ENCODE assay signal across 9 cellular contexts in genomic region chr1:154328318-154329151, GRCh38. TPM values are rescaled to one million over a fixed set of nuclear protein-coding genes. Genes with fewer than 3 reads are reported as not detected.
DNase-seq lines count a peak whose midpoint lies in the region; ATAC-seq and TF ChIP-seq lines count a peak whose summit lies in the region.
"Had no signal": no experiment of that assay in that cellular context is flagged by ENCODE, and none has a peak within 500 bp of the region (broad histone marks: within the 10 kb centered on the region; RNA-seq: fewer than 3 reads in every experiment).

No MANE protein-coding gene starts in this region.

- peak overlapping the region; percentile 34 to 46 for H3K4me3 ChIP-seq in Panc1 (ENCODE audit: low read depth in 2 of 2, low read length in 2 of 2)
- H3K4me3 ChIP-seq in fibroblast of the aortic adventitia (ENCODE audit: low read depth, low read length) = peak overlapping the region; percentile 98
- H3K4me3 ChIP-seq in neural cell (ENCODE audit: low read length) = peak overlapping the region; percentile 96
- H3K4me3 ChIP-seq: PC-9 had no signal

- no TSS peak for BruUV-seq in Panc1 (replicated peaks; lab: Mats Ljungman, UMichigan)

- intact Hi-C loops in Panc1 (cut with micrococcal nuclease; ENCODE audit: unreplicated experiment) = no loop called here

- POLR2A ChIA-PET in Panc1 (lab: Charles Lee) = no interaction called here

- peaks cover 16% of the 10 kb centered on the region for H3K4me1 ChIP-seq in Panc1 (ENCODE audit: control insufficient read depth, insufficient read depth, low read length)

- no peaks in the 10 kb centered on the region for H4K20me1 ChIP-seq in neural cell (ENCODE audit: insufficient read depth)

- no peaks in the 10 kb centered on the region for H3K9me2 ChIP-seq in neural cell (ENCODE audit: insufficient read depth, low read length)

- H3K4me2 ChIP-seq in neural cell (ENCODE audit: low read length) = peak overlapping the region; percentile 65
- H3K4me2 ChIP-seq: PC-9 had no signal

- no peak for TF ChIP-seq CTCF in Panc1 (IDR thresholded peaks at IDR 0.05)
- no peak for TF ChIP-seq CTCF in fibroblast of the aortic adventitia (IDR thresholded peaks at IDR 0.05; ENCODE audit: insufficient read depth, low read length)
- no peak for TF ChIP-seq CTCF in neural cell (IDR thresholded peaks at IDR 0.05; ENCODE audit: poor library complexity, severe bottlenecking)

- no peaks in the 10 kb centered on the region for H3K36me3 ChIP-seq in Panc1 (ENCODE audit: control insufficient read depth, insufficient read depth, low read length)
- peaks cover 5% of the 10 kb centered on the region for H3K36me3 ChIP-seq in neural cell (ENCODE audit: insufficient read depth, low read length)

- DNase-seq in D341Med (ENCODE audit: low spot score) (peak; percentile 83), Panc1 (ENCODE audit: low read depth, low spot score) (no peak), fibroblast of the aortic adventitia (ENCODE audit: low read depth) (peak; percentile 51)
- DNase-seq in activated effector memory CD4-positive, alpha-beta T cell treated with anti-CD3 and anti-CD28 coated beads, Interleukin-2, amount 50 U/mL, for 16 hours = peak; percentile 96
- peak; percentile 90 for DNase-seq in stimulated activated naive CD4-positive, alpha-beta T cell treated with Interleukin-2 at 50 U/mL for 16 hours (lab: John Stamatoyannopoulos, UW)

- CTCF ChIA-PET in Panc1 (lab: Charles Lee) = interaction anchor here (0.6 kb wide), 1 partner anchor 656 kb away, joined by 4 read pairs; no protein-coding TSS in a partner anchor

- ATAC-seq in HG02763 (IDR thresholded peaks at IDR 0.05; ENCODE audit: unreplicated experiment) (peak; percentile 39), Panc1 (peak; percentile 44; the same call in 1 of the 2 replicates), HG03097 (IDR thresholded peaks at IDR 0.05; ENCODE audit: low FRiP score, unreplicated experiment) (no peak)

- H3K79me2 ChIP-seq in neural cell (replicated peaks; ENCODE audit: insufficient read depth, low read length) = peaks cover 19% of the 10 kb centered on the region

- in situ Hi-C loops in Panc1 (cut with HindIII; ENCODE audit: low pct_unique_long_range_greater_than_20kb, low sequenced_read_pairs) = no loop called here

- TF ChIP-seq RAD21 in neural cell (conservative IDR thresholded peaks at IDR 0.05) = no peak

- H3K27me3 ChIP-seq in Panc1 (ENCODE audit: control insufficient read depth, insufficient read depth, low read length) = no peaks in the 10 kb centered on the region
- no peaks in the 10 kb centered on the region for H3K27me3 ChIP-seq in neural cell (ENCODE audit: insufficient read depth, low read depth, low read length)

- no peak overlapping the region for H3K27ac ChIP-seq in Panc1 (ENCODE audit: low read length)
- peak overlapping the region; percentile 94 for H3K27ac ChIP-seq in neural cell (ENCODE audit: low read length)
- H3K27ac ChIP-seq: PC-9 had no signal

- peak overlapping the region; percentile 82 for H3K9ac ChIP-seq in neural cell (ENCODE audit: low read length)

- no peaks in the 10 kb centered on the region for H3F3A ChIP-seq in neural cell (ENCODE audit: insufficient read depth, low read length, poor library complexity, severe bottlenecking)

- no peaks in the 10 kb centered on the region for H3K9me3 ChIP-seq in Panc1 (ENCODE audit: control insufficient read depth, insufficient read depth, low read depth, low read length)
- no peaks in the 10 kb centered on the region for H3K9me3 ChIP-seq in neural cell (ENCODE audit: low read length)

- peak; percentile 26 for TF ChIP-seq EP300 in neural cell (conservative IDR thresholded peaks at IDR 0.05; ENCODE audit: poor library complexity, severe bottlenecking)

- H2AFZ ChIP-seq in neural cell (ENCODE audit: low read depth, low read length) = no peak overlapping the region
- H2AFZ ChIP-seq: PC-9 had no signal

TF ChIP-seq in neural cell, 6 proteins besides CTCF, POLR2A, EP300 and RAD21:
- TF ChIP-seq POLR2AphosphoS5 (IDR thresholded peaks at IDR 0.05) (peak; percentile 42), REST (IDR thresholded peaks at IDR 0.05; ENCODE audit: borderline replicate concordance) (peak; percentile 20), TAF1 (IDR thresholded peaks at IDR 0.05; ENCODE audit: low read depth) (peak; percentile 54), EZH2 (IDR thresholded peaks at IDR 0.05; ENCODE audit: borderline replicate concordance, insufficient read depth, low read length, poor library complexity, severe bottlenecking) (no peak), MXI1 (conservative IDR thresholded peaks at IDR 0.05; ENCODE audit: poor library complexity, severe bottlenecking) (peak; percentile 67), SMC3 (conservative IDR thresholded peaks at IDR 0.05; ENCODE audit: poor library complexity) (no peak)

RNA-seq across cellular contexts. Expression of gene ATP8B2, which starts 3.2 kb away (rescaled TPM):
- total RNA-seq in Panc1 (2021; ENCODE audit: unreplicated experiment) = 14.7 TPM
- 17.1 TPM for polyA plus RNA-seq in Panc1 (2012; ENCODE audit: insufficient read length)
- 58.3 and 231 TPM in 2 replicates for total RNA-seq in fibroblast of the aortic adventitia (ENCODE audit: low replicate concordance)
- 71.3 and 86.9 TPM in 2 replicates for polyA plus RNA-seq in neural cell
- polyA minus RNA-seq in neural cell = 63.2 and 76.4 TPM in 2 replicates

RNA-seq across cellular contexts. Expression of gene AQP10, which starts 7.6 kb away (rescaled TPM):
- not detected for total RNA-seq in Panc1 (2021; ENCODE audit: unreplicated experiment)
- not detected for polyA plus RNA-seq in Panc1 (2012; ENCODE audit: insufficient read length)
- total RNA-seq in fibroblast of the aortic adventitia (ENCODE audit: low replicate concordance) = not detected in 2 replicates
- not detected in 2 replicates for polyA plus RNA-seq in neural cell
- polyA minus RNA-seq in neural cell = 0.49 TPM in 1 of 2 replicates, not detected in the other
- total RNA-seq: PC-9 had no signal

RNA-seq across cellular contexts. Expression of gene HAX1, which starts 56.1 kb away (rescaled TPM):
- total RNA-seq in Panc1 (2021; ENCODE audit: unreplicated experiment) = 110 TPM
- 115 TPM for polyA plus RNA-seq in Panc1 (2012; ENCODE audit: insufficient read length)
- total RNA-seq in fibroblast of the aortic adventitia (ENCODE audit: low replicate concordance) = 115 and 141 TPM in 2 replicates
- polyA plus RNA-seq in neural cell = 126 and 155 TPM in 2 replicates
- polyA minus RNA-seq in neural cell = 67.2 and 71.2 TPM in 2 replicates

Comparison
In these comparisons a context has a peak if more than half of its experiments do, and no peak if none do; other contexts are left out.
1. H3K4me3 ChIP-seq: peak in every context shown above with its lines; median percentile 98 in fibroblast of the aortic adventitia; 96 in neural cell; 40 in Panc1.